In genomic region chr1:213641312-213641711, GRCh38 we compare ENCODE assay signal across 28 cellular contexts.
"Had no signal": no experiment of that assay in that cellular context is flagged by ENCODE, and none has a peak within 500 bp of the region (broad histone marks: within the 10 kb centered on the region; RNA-seq: fewer than 3 reads in every experiment).

No MANE protein-coding gene starts in this region.

- DNase-seq: activated B cell treated with CpG ODN at 0.5 μM for 24 hours; activated CD4-positive, alpha-beta memory T cell treated with anti-CD3 and anti-CD28 coated beads for 36 hours; activated CD4-positive, alpha-beta T cell treated with anti-CD3 and anti-CD28 coated beads for 48 hours; activated CD4-positive, alpha-beta T cell treated with anti-CD3 and anti-CD28 coated beads, Interleukin-2, amount 50 U/mL, for 1 hour; activated CD4-positive, alpha-beta T cell treated with anti-CD3 and anti-CD28 coated beads, Interleukin-2, amount 50 U/mL, for 4 hours; activated CD4-positive, CD25-positive, alpha-beta regulatory T cell treated with anti-CD3 and anti-CD28 coated beads, Interleukin-2, amount 50 U/mL, for 72 hours; activated CD8-positive, alpha-beta memory T cell treated with anti-CD3 and anti-CD28 coated beads, Interleukin-2, amount 50 U/mL, for 4 hours; activated CD8-positive, alpha-beta T cell treated with anti-CD3 and anti-CD28 coated beads for 36 hours; activated effector memory CD4-positive, alpha-beta T cell treated with anti-CD3 and anti-CD28 coated beads, Interleukin-2, amount 50 U/mL, for 16 hours; activated gamma-delta T cell treated with Interleukin-2 at 50 U/mL for 16 hours; activated naive CD4-positive, alpha-beta T cell; activated naive CD4-positive, alpha-beta T cell treated with anti-CD3 and anti-CD28 coated beads for 36 hours; activated naive CD4-positive, alpha-beta T cell treated with anti-CD3 and anti-CD28 coated beads, Interleukin-2, amount 50 U/mL, for 16 hours; activated naive CD8-positive, alpha-beta T cell treated with anti-CD3 and anti-CD28 coated beads for 36 hours; activated T-cell treated with anti-CD3 and anti-CD28 coated beads for 4 hours; activated T-cell treated with anti-CD3 and anti-CD28 coated beads, Interleukin-2, amount 50 U/mL, for 1 hour; activated T-cell treated with anti-CD3 and anti-CD28 coated beads, Interleukin-2, amount 50 U/mL, for 4 hours; activated T-cell treated with anti-CD3 and anti-CD28 coated beads, Interleukin-2, amount 50 U/mL, for 72 hours; adrenal gland; amniotic stem cell; aorta; body of pancreas; brain microvascular endothelial cell; central memory CD4-positive, alpha-beta T cell; T-helper 2 cell; T-helper 9 cell had no signal

- ATAC-seq: activated CD8-positive, alpha-beta T cell treated with anti-CD3 and anti-CD28 coated beads for 36 hours; activated naive CD4-positive, alpha-beta T cell treated with anti-CD3 and anti-CD28 coated beads, Interleukin-2, amount 50 U/mL, for 72 hours; activated T-cell treated with anti-CD3 and anti-CD28 coated beads, Interleukin-2, amount 50 U/mL, for 4 hours; activated T-cell treated with anti-CD3 and anti-CD28 coated beads, Interleukin-2, amount 50 U/mL, for 72 hours; activated T-helper 17 cell treated with anti-CD3 and anti-CD28 coated beads, Interleukin-2, amount 50 U/mL, for 72 hours; body of pancreas had no signal
